In the genomic region with DNA sequence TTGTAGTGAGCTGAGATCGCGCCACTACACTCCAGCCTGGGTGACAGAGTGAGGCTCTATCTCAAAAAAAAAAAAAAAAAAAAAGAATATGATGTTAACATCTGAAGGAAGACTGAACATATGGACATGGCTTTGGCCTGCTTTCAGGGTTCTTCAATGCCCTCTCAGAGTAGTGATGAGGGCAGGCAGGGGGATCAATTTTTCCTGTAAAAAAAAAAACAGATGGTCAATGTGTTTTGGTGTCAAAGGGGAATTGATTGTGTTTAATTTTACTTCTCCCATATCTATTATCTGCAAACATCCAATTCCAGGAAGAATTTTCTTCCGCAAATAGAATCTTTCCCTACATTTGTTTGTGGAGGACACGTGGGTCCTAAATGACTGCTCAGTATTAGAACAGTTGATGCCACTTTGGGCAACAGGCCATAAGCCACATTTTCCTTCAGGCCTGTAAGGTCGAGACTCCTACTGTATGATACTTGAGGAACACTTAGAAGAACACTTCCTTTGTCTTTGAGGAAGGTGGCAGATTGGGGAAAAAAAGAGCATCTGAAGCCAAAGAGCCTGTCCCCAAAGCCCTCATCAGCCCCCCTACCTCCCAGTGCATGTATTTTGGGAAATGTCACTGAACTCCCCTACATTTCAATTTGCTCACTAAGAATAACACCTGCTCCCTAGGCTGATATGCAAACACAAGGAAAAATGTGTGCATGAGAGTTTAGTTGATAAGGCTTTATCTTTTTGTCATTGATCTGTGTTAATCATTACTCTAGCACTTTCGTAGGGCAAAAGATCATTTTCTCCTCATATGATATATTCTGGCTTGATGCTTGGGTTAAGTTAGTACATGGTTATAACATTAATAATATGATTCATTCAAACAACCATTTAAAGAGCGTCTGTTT, we compare ENCODE assay signal across 1 cellular context.
TF ChIP-seq lines count a peak whose summit lies in the region.

No MANE protein-coding gene starts in this region.

TF ChIP-seq in liver, 16 proteins besides CTCF, POLR2A, EP300 and RAD21 (continued from another document):
- TF ChIP-seq HNF4A (conservative IDR thresholded peaks at IDR 0.05), result peak; percentile 31 to 40
- TF ChIP-seq GABPA (IDR thresholded peaks at IDR 0.05 in 1 of 2, conservative IDR thresholded peaks at IDR 0.05 in 1 of 2), result peak in 1 of 2 donors; percentile 13
- no peak for TF ChIP-seq EGR1 (IDR thresholded peaks at IDR 0.05; ENCODE audit: low read depth in 2 of 2)
- no peak for TF ChIP-seq NR2F2 (IDR thresholded peaks at IDR 0.05)
- TF ChIP-seq HNF4G (IDR thresholded peaks at IDR 0.05), result no peak
- peak in 1 of 2 donors; percentile 16 for TF ChIP-seq JUND (IDR thresholded peaks at IDR 0.05)
- TF ChIP-seq, protein P1, sequence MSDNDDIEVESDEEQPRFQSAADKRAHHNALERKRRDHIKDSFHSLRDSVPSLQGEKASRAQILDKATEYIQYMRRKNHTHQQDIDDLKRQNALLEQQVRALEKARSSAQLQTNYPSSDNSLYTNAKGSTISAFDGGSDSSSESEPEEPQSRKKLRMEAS (IDR thresholded peaks at IDR 0.05), result peak; percentile 62
- no peak for TF ChIP-seq FOXA2 (IDR thresholded peaks at IDR 0.05)
- TF ChIP-seq SP1 (IDR thresholded peaks at IDR 0.05), result peak; percentile 78
- TF ChIP-seq ATF3 (IDR thresholded peaks at IDR 0.05), result no peak
- TF ChIP-seq YY1 (IDR thresholded peaks at IDR 0.05), result peak; percentile 17
- TF ChIP-seq TAF1 (conservative IDR thresholded peaks at IDR 0.05), result no peak
TF ChIP-seq in liver: peak in this region for 8.
